In genomic region chr14:64503184-64503433, GRCh38 we compare ENCODE assay signal across 8 cellular contexts. TPM values are rescaled to one million over a fixed set of nuclear protein-coding genes. Genes with fewer than 3 reads are reported as not detected.
DNase-seq lines count a peak whose midpoint lies in the region; ATAC-seq, FAIRE-seq and TF ChIP-seq lines count a peak whose summit lies in the region.

No MANE protein-coding gene starts in this region.

- no peak overlapping the region for H2BK12ac ChIP-seq in H9 (ENCODE audit: insufficient read length, low read depth, low read length)

- no peak for ATAC-seq in HG03135 (IDR thresholded peaks at IDR 0.05; ENCODE audit: unreplicated experiment)

- H3K56ac ChIP-seq in H9 (ENCODE audit: insufficient read length, low read depth, low read length): no peak overlapping the region

- H3K14ac ChIP-seq in H9 (ENCODE audit: insufficient read depth, low read length): peak overlapping the region; percentile 83; the same call in 1 of the 2 replicates

- no peaks in the 10 kb centered on the region for H4K20me1 ChIP-seq in H9 (ENCODE audit: control insufficient read depth, insufficient read depth, insufficient read length)

- no peak overlapping the region for H2BK20ac ChIP-seq in H9 (ENCODE audit: low read depth, low read length, poor library complexity, severe bottlenecking)

- H3K27me3 ChIP-seq in H9 (ENCODE audit: insufficient read depth, low read length): no peaks in the 10 kb centered on the region
- H3K27me3 ChIP-seq in adipocyte (replicated peaks; ENCODE audit: control insufficient read depth, insufficient read depth, low read length): no peaks in the 10 kb centered on the region
- no peaks in the 10 kb centered on the region for H3K27me3 ChIP-seq in thymus (ENCODE audit: control insufficient read depth, insufficient read depth)

- peaks cover 7 to 14% (median 14%) of the 10 kb centered on the region in 3 experiments; a peak in 6 of 7 replicates for H3K36me3 Mint-ChIP-seq in H9 (ENCODE audit: insufficient read depth in 1 of 3, low read depth in 3 of 3)

- TF ChIP-seq CTCF in AG04449 (IDR thresholded peaks at IDR 0.05; ENCODE audit: insufficient read depth, low read length, missing control alignments): no peak
- TF ChIP-seq CTCF in H9 (conservative IDR thresholded peaks at IDR 0.05): no peak
- no peak for TF ChIP-seq CTCF in kidney (IDR thresholded peaks at IDR 0.05; ENCODE audit: borderline replicate concordance, extremely low read depth, insufficient read depth)

- peaks cover 40 to 42% of the 10 kb centered on the region in 2 experiments for H3K4me1 Mint-ChIP-seq in H9

- DNase-seq in AG04449 (ENCODE audit: low read depth, low spot score) (no peak), H9 (no peak), adipocyte (ENCODE audit: low read depth) (no peak), kidney (no peak), SKM-1 treated with dmso at 0.1 percent for 144 hours (lab: John Stamatoyannopoulos, UW; ENCODE audit: unreplicated experiment) (no peak)
- DNase-seq in effector CD8-positive, alpha-beta T cell (lab: John Stamatoyannopoulos, UW): no peak

- no peaks in the 10 kb centered on the region for H3K79me1 ChIP-seq in H9 (ENCODE audit: insufficient read depth, low read depth, low read length, poor library complexity, severe bottlenecking)

- peaks cover 22% of the 10 kb centered on the region; the same call in 1 of the 2 replicates for H3K79me2 ChIP-seq in H9 (ENCODE audit: insufficient read depth, low read length)

- H3K23me2 ChIP-seq in H9 (ENCODE audit: insufficient read length, low read depth, low read length, poor library complexity, severe bottlenecking): peaks cover 15% of the 10 kb centered on the region

- intact Hi-C loops in kidney (cut with DNase I): no loop called here

- peak overlapping the region; percentile 91 to 92 (median 91); a peak in 6 of 7 replicates for H3K27ac Mint-ChIP-seq in H9

- H3K4me3 ChIP-seq in AG04449 (ENCODE audit: low read depth, low read length) (peak overlapping the region; percentile 86), adipocyte (ENCODE audit: low read length) (peak overlapping the region; percentile 92), kidney (ENCODE audit: low read length in 2 of 2) (peak overlapping the region; percentile 80 to 84), thymus (ENCODE audit: low read length) (peak overlapping the region; percentile 91)

- no peak overlapping the region for H4K91ac ChIP-seq in H9 (ENCODE audit: insufficient read length, low read depth, low read length)

- H3K4me1 ChIP-seq in H9 (ENCODE audit: insufficient read depth, low read length) (no peaks in the 10 kb centered on the region; the same call in 1 of the 2 replicates), adipocyte (ENCODE audit: control insufficient read depth, insufficient read depth, low read length) (peaks cover 52% of the 10 kb centered on the region), kidney (ENCODE audit: control insufficient read depth in 1 of 2, insufficient read depth in 1 of 2, low read depth in 1 of 2, low read length in 2 of 2) (peaks cover 13 to 21% of the 10 kb centered on the region in 2 donors), thymus (ENCODE audit: control insufficient read depth, insufficient read depth, low read length) (peaks cover 16% of the 10 kb centered on the region)

- H3K9me3 Mint-ChIP-seq in H9: no peaks in the 10 kb centered on the region

- H4K5ac ChIP-seq in H9 (ENCODE audit: insufficient read length, low read depth, low read length): no peak overlapping the region

- H3K23ac ChIP-seq in H9 (ENCODE audit: insufficient read length, low read depth, low read length): no peak overlapping the region

- POLR2A ChIA-PET in AG04449 (lab: Yijun Ruan, JAX): interaction anchor here (0.5 to 2.4 kb wide), 4 partner anchors 37 to 150 kb away, joined by 4 to 11 read pairs (median 8); partner anchors contain the start of gene HSPA2

- CTCF ChIA-PET in AG04449 (lab: Yijun Ruan, JAX): interaction anchor here (1.0 to 2.8 kb wide), 3 partner anchors 11 to 159 kb away, joined by 4 to 16 read pairs (median 9); no protein-coding TSS in a partner anchor

- H3K4ac ChIP-seq in H9 (ENCODE audit: low read depth, low read length): no peak overlapping the region

- no peak overlapping the region for H2BK5ac ChIP-seq in H9 (ENCODE audit: insufficient read length, low read length)

- H3K4me3 Mint-ChIP-seq in H9: peak overlapping the region; percentile 84 to 86

- H3K18ac ChIP-seq in H9 (ENCODE audit: insufficient read length, low read depth, low read length): peak overlapping the region; percentile 12

- H3K9ac ChIP-seq in H9 (ENCODE audit: extremely low read depth, insufficient read length, low read length) (peak overlapping the region; percentile 75), adipocyte (ENCODE audit: low read length) (peak overlapping the region; percentile 96), kidney (ENCODE audit: low read length in 2 of 2) (peak overlapping the region; percentile 94 to 95)

- WGBS in H9 (ENCODE audit: extremely low coverage, insufficient read length, low lambda C conversion rate): no CpG with 5 or more reads among the region's 21 CpGs
- under 1% methylated on average over 21 of the region's 21 CpGs for WGBS in thymus

- H2BK120ac ChIP-seq in H9 (ENCODE audit: low read depth, low read length, poor library complexity, severe bottlenecking): no peak overlapping the region

- H3K27ac ChIP-seq in H9 (ENCODE audit: insufficient read length, low read depth, low read length) (no peak overlapping the region), kidney (ENCODE audit: low read depth in 2 of 2, low read length in 2 of 2) (peak overlapping the region; percentile 98 to 100), thymus (ENCODE audit: low read depth) (peak overlapping the region; percentile 99)

- H2AFZ ChIP-seq in H9 (ENCODE audit: low read length): no peak overlapping the region

- H3T11ph ChIP-seq in H9 (ENCODE audit: low read length): no peak overlapping the region

- no peak overlapping the region for H2AK5ac ChIP-seq in H9 (ENCODE audit: insufficient read length, low read length)

- no peak overlapping the region for H2BK15ac ChIP-seq in H9 (ENCODE audit: low read depth, low read length)

- no peak overlapping the region for H4K8ac ChIP-seq in H9 (replicated peaks; ENCODE audit: insufficient read length, low read depth, low read length)

- no peaks in the 10 kb centered on the region for H3K27me3 Mint-ChIP-seq in H9 (ENCODE audit: low read depth)

- H3K9me3 ChIP-seq in H9 (ENCODE audit: control insufficient read depth, low read depth, low read length) (no peaks in the 10 kb centered on the region), adipocyte (ENCODE audit: control insufficient read depth, low read length) (no peaks in the 10 kb centered on the region), kidney (ENCODE audit: control insufficient read depth in 1 of 2, low read length in 2 of 2) (no peaks in the 10 kb centered on the region), thymus (ENCODE audit: control insufficient read depth) (no peaks in the 10 kb centered on the region)

- no peak for FAIRE-seq in kidney (lab: Jason Lieb, UNC)

- H3K4me2 ChIP-seq in H9 (ENCODE audit: insufficient read depth, insufficient read length, low read length): peak overlapping the region; percentile 91

- H3K36me3 ChIP-seq in adipocyte (ENCODE audit: control insufficient read depth, insufficient read depth, low read length, severe bottlenecking) (peaks cover 3% of the 10 kb centered on the region), kidney (ENCODE audit: control insufficient read depth in 1 of 2, insufficient read depth in 2 of 2, low read length in 2 of 2) (no peaks in the 10 kb centered on the region), thymus (ENCODE audit: control insufficient read depth, insufficient read depth) (no peaks in the 10 kb centered on the region)

RNA-seq across cellular contexts. Expression of gene ZBTB25, which starts 0.5 kb away (rescaled TPM):
- total RNA-seq in H9 (2021): 8.2 TPM in 2 replicates
- 17.8 TPM for total RNA-seq in kidney
- 4.3 TPM for polyA plus RNA-seq in kidney (ENCODE audit: insufficient read depth, low read depth, low replicate concordance)
- 15.0 TPM for polyA plus RNA-seq in thymus

RNA-seq across cellular contexts. Expression of gene ZBTB1, which starts 1.5 kb away (rescaled TPM):
- total RNA-seq in H9 (2021): 34.5 and 37.8 TPM in 2 replicates
- 46.8 TPM for total RNA-seq in kidney
- 13.3 TPM for polyA plus RNA-seq in kidney (ENCODE audit: insufficient read depth, low read depth, low replicate concordance)
- polyA plus RNA-seq in thymus: 42.0 TPM

RNA-seq across cellular contexts. Expression of gene HSPA2, which starts 37.4 kb away (rescaled TPM):
- total RNA-seq in H9 (2021) (25.4 and 25.8 TPM in 2 replicates), kidney (41.9 TPM)
- polyA plus RNA-seq in kidney (ENCODE audit: insufficient read depth, low read depth, low replicate concordance) (56.2 TPM), thymus (7.7 TPM)

RNA-seq across cellular contexts. Expression of gene AKAP5, which starts 37.8 kb away (rescaled TPM):
- 2.3 and 2.5 TPM in 2 replicates for total RNA-seq in H9 (2021)
- 5.1 TPM for total RNA-seq in kidney
- polyA plus RNA-seq in kidney (ENCODE audit: insufficient read depth, low read depth, low replicate concordance): 0.71 TPM
- polyA plus RNA-seq in thymus: 0.71 TPM

RNA-seq across cellular contexts. Expression of gene PPP1R36, which starts 46.7 kb away (rescaled TPM):
- total RNA-seq in H9 (2021) (0.50 and 0.66 TPM in 2 replicates), kidney (2.7 TPM)
- polyA plus RNA-seq in kidney (ENCODE audit: insufficient read depth, low read depth, low replicate concordance) (2.8 TPM), thymus (0.80 TPM)
